In genomic region chr17:61897548-61898180, GRCh38 we compare ENCODE assay signal across 32 cellular contexts.
"Had no signal": no experiment of that assay in that cellular context is flagged by ENCODE, and none has a peak within 500 bp of the region (broad histone marks: within the 10 kb centered on the region; RNA-seq: fewer than 3 reads in every experiment).

No MANE protein-coding gene starts in this region.

- DNase-seq: activated CD4-positive, alpha-beta T cell treated with anti-CD3 and anti-CD28 coated beads for 36 hours; activated CD4-positive, CD25-positive, alpha-beta regulatory T cell; activated CD8-positive, alpha-beta memory T cell treated with anti-CD3 and anti-CD28 coated beads, Interleukin-2, amount 10 ng/mL, durations not matched to agents 7 days and 5 days; activated CD8-positive, alpha-beta T cell treated with anti-CD3 and anti-CD28 coated beads, Interleukin-2, amount 10 ng/mL, durations not matched to agents 7 days and 5 days; activated effector memory CD4-positive, alpha-beta T cell treated with Interleukin-2 at 50 U/mL for 16 hours; activated naive CD4-positive, alpha-beta T cell treated with anti-CD3 and anti-CD28 coated beads for 36 hours; activated naive CD8-positive, alpha-beta T cell treated with anti-CD3 and anti-CD28 coated beads for 36 hours; activated T-cell treated with anti-CD3 and anti-CD28 coated beads, Interleukin-2, amount 50 U/mL, for 72 hours; adrenal gland; aorta; cerebellar nuclear complex; effector memory CD8-positive, alpha-beta T cell; hippocampal formation; left ventricle myocardium inferior; mucosa of descending colon; small intestine; stimulated activated CD4-positive, alpha-beta T cell treated with anti-CD3 and anti-CD28 coated beads, Interleukin-4, amount 100 ng/mL, for 24 hours; substantia nigra; T-helper 1 cell; upper lobe of left lung had no signal

- H3K27me3 ChIP-seq: adrenal gland, cardiac muscle cell, gastroesophageal sphincter, upper lobe of left lung had no signal

- ATAC-seq: activated CD4-positive, alpha-beta T cell treated with anti-CD3 and anti-CD28 coated beads for 36 hours; activated CD8-positive, alpha-beta memory T cell treated with anti-CD3 and anti-CD28 coated beads, Interleukin-2, amount 10 ng/mL, durations not matched to agents 7 days and 5 days; activated CD8-positive, alpha-beta T cell treated with anti-CD3 and anti-CD28 coated beads, Interleukin-2, amount 10 ng/mL, durations not matched to agents 7 days and 5 days; activated T-cell treated with anti-CD3 and anti-CD28 coated beads, Interleukin-2, amount 50 U/mL, for 72 hours; effector memory CD8-positive, alpha-beta T cell; gastroesophageal sphincter; mucosa of descending colon; natural killer cell treated with Interleukin-12 subunit alpha and Interleukin-12 subunit beta and Interleukin-15 and Interleukin-18, amount 100 ng/mL, for 72 hours; sciatic nerve; stimulated activated effector memory CD8-positive, alpha-beta T cell treated with anti-CD3 and anti-CD28 coated beads, Interleukin-12 subunit alpha, Interleukin-12 subunit beta, amount 100 ng/mL, for 72 hours had no signal

- H3K4me1 ChIP-seq: adrenal gland, gastroesophageal sphincter, left ventricle myocardium inferior, upper lobe of left lung had no signal

- H3K9me3 Mint-ChIP-seq: activated naive CD4-positive, alpha-beta T cell treated with anti-CD3 and anti-CD28 coated beads for 36 hours; activated naive CD8-positive, alpha-beta T cell treated with anti-CD3 and anti-CD28 coated beads for 36 hours; activated T-cell treated with anti-CD3 and anti-CD28 coated beads, Interleukin-2, amount 50 U/mL, for 72 hours; brain; effector memory CD8-positive, alpha-beta T cell; natural killer cell treated with Interleukin-12 subunit alpha and Interleukin-12 subunit beta and Interleukin-15 and Interleukin-18, amount 100 ng/mL, for 72 hours; stimulated activated effector memory CD8-positive, alpha-beta T cell treated with anti-CD3 and anti-CD28 coated beads, Interleukin-12 subunit alpha, Interleukin-12 subunit beta, amount 100 ng/mL, for 72 hours; stimulated activated naive CD8-positive, alpha-beta T cell treated with anti-CD3 and anti-CD28 coated beads, Interleukin-15, Interleukin-2, amounts not matched to agents 100 ng/mL and 50 ng/mL, for 24 hours; T-helper 2 cell treated with Interferon-gamma antibody and Interleukin-4, amounts not matched to agents 5 μg/mL and 100 μg/mL, for 36 hours had no signal

- FAIRE-seq: endothelial cell of umbilical vein, islet of Langerhans had no signal

- H3K4me3 ChIP-seq: adrenal gland, cardiac muscle cell, coronary artery, gastroesophageal sphincter, left ventricle myocardium inferior, lung, mucosa of descending colon, upper lobe of left lung had no signal

- H3K4me1 Mint-ChIP-seq: activated CD4-positive, alpha-beta T cell treated with anti-CD3 and anti-CD28 coated beads for 36 hours; activated CD8-positive, alpha-beta memory T cell treated with anti-CD3 and anti-CD28 coated beads, Interleukin-2, amount 10 ng/mL, durations not matched to agents 7 days and 5 days; activated naive CD8-positive, alpha-beta T cell treated with anti-CD3 and anti-CD28 coated beads for 36 hours; brain; stimulated activated effector memory CD8-positive, alpha-beta T cell treated with anti-CD3 and anti-CD28 coated beads, Interleukin-12 subunit alpha, Interleukin-12 subunit beta, amount 100 ng/mL, for 72 hours had no signal

- H3K27me3 Mint-ChIP-seq: activated CD4-positive, alpha-beta T cell treated with anti-CD3 and anti-CD28 coated beads for 36 hours; activated CD8-positive, alpha-beta memory T cell treated with anti-CD3 and anti-CD28 coated beads, Interleukin-2, amount 10 ng/mL, durations not matched to agents 7 days and 5 days; activated naive CD8-positive, alpha-beta T cell treated with anti-CD3 and anti-CD28 coated beads for 36 hours; brain; effector memory CD8-positive, alpha-beta T cell; natural killer cell treated with Interleukin-12 subunit alpha and Interleukin-12 subunit beta and Interleukin-15 and Interleukin-18, amount 100 ng/mL, for 72 hours; stimulated activated naive CD8-positive, alpha-beta T cell treated with anti-CD3 and anti-CD28 coated beads, Interleukin-15, Interleukin-2, amounts not matched to agents 100 ng/mL and 50 ng/mL, for 24 hours had no signal

- H3K9me3 ChIP-seq: adrenal gland, gastroesophageal sphincter, left ventricle myocardium inferior, mucosa of descending colon, upper lobe of left lung had no signal

- H3K27ac ChIP-seq: adrenal gland, cardiac muscle cell, coronary artery, gastroesophageal sphincter, left ventricle myocardium inferior, upper lobe of left lung had no signal

- H3K4me3 Mint-ChIP-seq: activated CD4-positive, alpha-beta T cell treated with anti-CD3 and anti-CD28 coated beads for 36 hours; activated CD8-positive, alpha-beta memory T cell treated with anti-CD3 and anti-CD28 coated beads, Interleukin-2, amount 10 ng/mL, durations not matched to agents 7 days and 5 days; activated CD8-positive, alpha-beta T cell treated with anti-CD3 and anti-CD28 coated beads, Interleukin-2, amount 10 ng/mL, durations not matched to agents 7 days and 5 days; activated naive CD4-positive, alpha-beta T cell treated with anti-CD3 and anti-CD28 coated beads for 36 hours; activated naive CD8-positive, alpha-beta T cell treated with anti-CD3 and anti-CD28 coated beads for 36 hours; activated T-cell treated with anti-CD3 and anti-CD28 coated beads, Interleukin-2, amount 50 U/mL, for 72 hours; brain; effector memory CD8-positive, alpha-beta T cell; natural killer cell treated with Interleukin-12 subunit alpha and Interleukin-12 subunit beta and Interleukin-15 and Interleukin-18, amount 100 ng/mL, for 72 hours; stimulated activated effector memory CD8-positive, alpha-beta T cell treated with anti-CD3 and anti-CD28 coated beads, Interleukin-12 subunit alpha, Interleukin-12 subunit beta, amount 100 ng/mL, for 72 hours; stimulated activated naive CD8-positive, alpha-beta T cell treated with anti-CD3 and anti-CD28 coated beads, Interleukin-15, Interleukin-2, amounts not matched to agents 100 ng/mL and 50 ng/mL, for 24 hours; T-helper 2 cell treated with Interferon-gamma antibody and Interleukin-4, amounts not matched to agents 5 μg/mL and 100 μg/mL, for 36 hours had no signal

- H3K27ac Mint-ChIP-seq: activated CD4-positive, alpha-beta T cell treated with anti-CD3 and anti-CD28 coated beads for 36 hours; activated CD8-positive, alpha-beta memory T cell treated with anti-CD3 and anti-CD28 coated beads, Interleukin-2, amount 10 ng/mL, durations not matched to agents 7 days and 5 days; activated CD8-positive, alpha-beta T cell treated with anti-CD3 and anti-CD28 coated beads, Interleukin-2, amount 10 ng/mL, durations not matched to agents 7 days and 5 days; activated naive CD4-positive, alpha-beta T cell treated with anti-CD3 and anti-CD28 coated beads for 36 hours; activated naive CD8-positive, alpha-beta T cell treated with anti-CD3 and anti-CD28 coated beads for 36 hours; activated T-cell treated with anti-CD3 and anti-CD28 coated beads, Interleukin-2, amount 50 U/mL, for 72 hours; brain; effector memory CD8-positive, alpha-beta T cell; natural killer cell treated with Interleukin-12 subunit alpha and Interleukin-12 subunit beta and Interleukin-15 and Interleukin-18, amount 100 ng/mL, for 72 hours; stimulated activated effector memory CD8-positive, alpha-beta T cell treated with anti-CD3 and anti-CD28 coated beads, Interleukin-12 subunit alpha, Interleukin-12 subunit beta, amount 100 ng/mL, for 72 hours; stimulated activated naive CD8-positive, alpha-beta T cell treated with anti-CD3 and anti-CD28 coated beads, Interleukin-15, Interleukin-2, amounts not matched to agents 100 ng/mL and 50 ng/mL, for 24 hours; T-helper 2 cell treated with Interferon-gamma antibody and Interleukin-4, amounts not matched to agents 5 μg/mL and 100 μg/mL, for 36 hours had no signal
